ENCODE assay signal across 16 cellular contexts in genomic region chr2:129757366-129757914, GRCh38.
"Had no signal": no experiment of that assay in that cellular context is flagged by ENCODE, and none has a peak within 500 bp of the region (broad histone marks: within the 10 kb centered on the region; RNA-seq: fewer than 3 reads in every experiment).

No MANE protein-coding gene starts in this region.

- H3K9me3 ChIP-seq: adrenal gland, gastrocnemius medialis, left lung, suprapubic skin had no signal

- DNase-seq: activated CD4-positive, alpha-beta T cell treated with anti-CD3 and anti-CD28 coated beads for 1 hour; activated CD4-positive, alpha-beta T cell treated with anti-CD3 and anti-CD28 coated beads, Interleukin-2, amount 50 U/mL, for 4 hours; activated naive CD4-positive, alpha-beta T cell treated with anti-CD3 and anti-CD28 coated beads, Interleukin-2, amount 50 U/mL, for 16 hours; activated T-cell treated with anti-CD3 and anti-CD28 coated beads, Interleukin-2, amount 50 U/mL, for 1 hour; adrenal gland; erythroblast; gastrocnemius medialis; left lung; posterior cingulate gyrus; small intestine; stimulated activated naive CD8-positive, alpha-beta T cell treated with anti-CD3 and anti-CD28 coated beads, Interleukin-15, Interleukin-2, amounts not matched to agents 100 U/mL and 50 U/mL, for 24 hours; T-helper 1 cell; T1000 had no signal

- H3K36me3 ChIP-seq: adrenal gland, cardiac muscle cell, gastrocnemius medialis, left lung, suprapubic skin had no signal

- ATAC-seq: left lung; SK-N-SH treated with all-trans-retinoic acid at 6 μM for 48 hours; stimulated activated naive CD8-positive, alpha-beta T cell treated with anti-CD3 and anti-CD28 coated beads, Interleukin-15, Interleukin-2, amounts not matched to agents 100 U/mL and 50 U/mL, for 24 hours had no signal

- H3K4me3 ChIP-seq: cardiac muscle cell had no signal

- H3K27me3 ChIP-seq: adrenal gland, cardiac muscle cell, gastrocnemius medialis, suprapubic skin had no signal

- H3K27ac ChIP-seq: adrenal gland, cardiac muscle cell, gastrocnemius medialis, left lung, suprapubic skin had no signal

- H3K4me1 ChIP-seq: adrenal gland, left lung had no signal
